ENCODE assay signal across 27 cellular contexts in genomic region chr5:124990723-124991122, GRCh38.
A peak's percentile ranks its signal among the peaks of the same experiment; 100 is the strongest.
DNase-seq lines count a peak whose midpoint lies in the region; ATAC-seq, FAIRE-seq and TF ChIP-seq lines count a peak whose summit lies in the region.
"Had no signal": no experiment of that assay in that cellular context is flagged by ENCODE, and none has a peak within 500 bp of the region (broad histone marks: within the 10 kb centered on the region; RNA-seq: fewer than 3 reads in every experiment).

No MANE protein-coding gene starts in this region.

- H3K36me3 ChIP-seq in HEK293 (ENCODE audit: control insufficient read depth in 2 of 2, insufficient read depth in 1 of 2, low read length in 2 of 2) (no peaks in the 10 kb centered on the region), mucosa of descending colon (ENCODE audit: low read depth) (no peaks in the 10 kb centered on the region), small intestine (ENCODE audit: control insufficient read depth in 2 of 2, insufficient read depth in 2 of 2, low read length in 2 of 2) (no peaks in the 10 kb centered on the region), SK-N-SH (replicated peaks in 1 of 2; ENCODE audit: control insufficient read depth in 1 of 2, insufficient read depth in 2 of 2, low read length in 1 of 2) (no peaks in the 10 kb centered on the region)
- H3K36me3 ChIP-seq: BLaER1, MG63 had no signal

- FAIRE-seq in small intestine (lab: Jason Lieb, UNC) = peak; percentile 83
- FAIRE-seq: GM12878, GM19239, HTR-8/SVneo had no signal

- H3K4me3 Mint-ChIP-seq in chondrocyte (ENCODE audit: unreplicated experiment) = no peak overlapping the region
- H3K4me3 Mint-ChIP-seq: CD4-positive, alpha-beta memory T cell; HFFc6 had no signal

- no peaks in the 10 kb centered on the region for H3K27me3 Mint-ChIP-seq in chondrocyte (ENCODE audit: low read depth)
- H3K27me3 Mint-ChIP-seq: CD4-positive, alpha-beta memory T cell had no signal

- TF ChIP-seq RAD21 in SK-N-SH (IDR thresholded peaks at IDR 0.05; ENCODE audit: low read length) = no peak

- intact Hi-C loops in mucosa of descending colon (cut with DNase I, micrococcal nuclease) = no loop called here

- TF ChIP-seq CTCF in HEK293 (tag by site-specific recombination; IDR thresholded peaks at IDR 0.05) = no peak
- no peak for TF ChIP-seq CTCF in mucosa of descending colon (IDR thresholded peaks at IDR 0.05)
- no peak for TF ChIP-seq CTCF in SK-N-SH (IDR thresholded peaks at IDR 0.05)
- TF ChIP-seq CTCF in chondrocyte (IDR thresholded peaks at IDR 0.05) = no peak

- no peak overlapping the region for H2AFZ ChIP-seq in SK-N-SH (ENCODE audit: low read depth)

- H3K4me3 ChIP-seq in HEK293 (ENCODE audit: low read depth, low read length) = no peak overlapping the region
- H3K4me3 ChIP-seq in mucosa of descending colon = no peak overlapping the region
- H3K4me3 ChIP-seq in small intestine (ENCODE audit: low read depth in 1 of 2, low read length in 2 of 2) = no peak overlapping the region
- H3K4me3 ChIP-seq in SK-N-SH (ENCODE audit: low read depth in 2 of 2, low read length in 1 of 2) = no peak overlapping the region
- H3K4me3 ChIP-seq: BLaER1, GM12878, MG63 had no signal

- H3K9me2 ChIP-seq in SK-N-SH = no peaks in the 10 kb centered on the region; the same call in 1 of the 2 replicates

- 27 to 74% (median 41%) methylated on average over 2 of the region's 2 CpGs for WGBS in small intestine, 3 donors
- WGBS in SK-N-SH (ENCODE audit: low lambda C conversion rate) = 95% methylated on average over 2 of the region's 2 CpGs

- CTCF ChIA-PET in HEK293 (lab: Yijun Ruan, JAX) (no interaction called here), SK-N-SH (lab: Yijun Ruan, JAX) (interaction anchor here (1.4 kb wide), 1 partner anchor 103 kb away, joined by 4 read pairs; no protein-coding TSS in a partner anchor)

- peak; percentile 99 for ATAC-seq in mucosa of descending colon
- ATAC-seq: GM12878, PC-3 had no signal

- peaks cover 5% of the 10 kb centered on the region for H3K9me3 Mint-ChIP-seq in chondrocyte (ENCODE audit: low read depth)
- H3K9me3 Mint-ChIP-seq: HFFc6 had no signal

- POLR2A ChIA-PET in HEK293 (lab: Yijun Ruan, JAX) = no interaction called here
- POLR2A ChIA-PET in SK-N-SH (lab: Yijun Ruan, JAX) = no interaction called here

- no peaks in the 10 kb centered on the region for H3F3A ChIP-seq in SK-N-SH (replicated peaks; ENCODE audit: insufficient read depth)

- peaks cover 13% of the 10 kb centered on the region for H3K4me1 Mint-ChIP-seq in chondrocyte (ENCODE audit: low read depth)
- H3K4me1 Mint-ChIP-seq: CD4-positive, alpha-beta memory T cell had no signal

- H3K27me3 ChIP-seq in small intestine (ENCODE audit: control insufficient read depth in 2 of 2, insufficient read depth in 2 of 2, low read length in 2 of 2) = no peaks in the 10 kb centered on the region
- no peaks in the 10 kb centered on the region for H3K27me3 ChIP-seq in SK-N-SH (ENCODE audit: insufficient read depth)
- H3K27me3 ChIP-seq: BLaER1, MG63 had no signal

- H3K9me3 ChIP-seq in HEK293 (ENCODE audit: control insufficient read depth, insufficient read depth, low read depth, low read length) (no peaks in the 10 kb centered on the region), mucosa of descending colon (peaks cover 4% of the 10 kb centered on the region), small intestine (ENCODE audit: control insufficient read depth, low read depth) (no peaks in the 10 kb centered on the region), SK-N-SH (no peaks in the 10 kb centered on the region)
- H3K9me3 ChIP-seq: MG63 had no signal

- no peak overlapping the region for H3K4me2 ChIP-seq in SK-N-SH
- H3K4me2 ChIP-seq: BLaER1 had no signal

- in situ Hi-C loops in G401 (cut with HindIII; ENCODE audit: low sequenced_read_pairs) = no loop called here

- H3K4me1 ChIP-seq in HEK293 (ENCODE audit: control insufficient read depth, insufficient read depth, low read length) (no peaks in the 10 kb centered on the region; the same call in 1 of the 2 replicates), mucosa of descending colon (ENCODE audit: low read depth) (no peaks in the 10 kb centered on the region), small intestine (ENCODE audit: control insufficient read depth in 2 of 2, insufficient read depth in 1 of 2, low read depth in 1 of 2, low read length in 1 of 2) (no peaks in the 10 kb centered on the region), SK-N-SH (ENCODE audit: control insufficient read depth in 1 of 2, insufficient read depth in 2 of 2, low read depth in 1 of 2, low read length in 1 of 2) (peaks cover 0 to 2% of the 10 kb centered on the region in 2 experiments; a peak in 2 of 4 replicates)

- H4K20me1 ChIP-seq in SK-N-SH (ENCODE audit: insufficient read depth) = no peaks in the 10 kb centered on the region
- H4K20me1 ChIP-seq: BLaER1 had no signal

- no peaks in the 10 kb centered on the region for H3K79me2 ChIP-seq in SK-N-SH (ENCODE audit: insufficient read depth)

- H3K36me3 Mint-ChIP-seq in chondrocyte (ENCODE audit: low read depth) = no peaks in the 10 kb centered on the region
- H3K36me3 Mint-ChIP-seq: CD4-positive, alpha-beta memory T cell had no signal

- DNase-seq in SW480 (ENCODE audit: low spot score) = peak; percentile 80
- peak in 2 of 3 donors; percentile 70 to 88 for DNase-seq in mucosa of descending colon
- peak; percentile 94 for DNase-seq in small intestine
- DNase-seq in G401 (ENCODE audit: low spot score) = no peak
- no peak for DNase-seq in SK-N-SH
- DNase-seq in chondrocyte (ENCODE audit: low spot score) = no peak
- DNase-seq: CD4-positive, alpha-beta memory T cell; COR-L47; DMS53; GDM1; H7; HFFc6; KBM-7; MG63; NCI-H1105 treated with DMSO at 0.1 percent for 48 hours; NCI-H146; NCI-H2029; NCI-H2227 treated with DMSO at 0.1 percent for 48 hours; NCI-H510A; PC-3; RPMI8226; SHP77 had no signal

- TF ChIP-seq EP300 in SK-N-SH (IDR thresholded peaks at IDR 0.05; ENCODE audit: borderline replicate concordance in 1 of 2, low read depth in 1 of 2, low read length in 1 of 2) = no peak

- H3K27ac Mint-ChIP-seq in chondrocyte (ENCODE audit: unreplicated experiment) = no peak overlapping the region
- H3K27ac Mint-ChIP-seq: CD4-positive, alpha-beta memory T cell; HFFc6 had no signal

- H3K9ac ChIP-seq in SK-N-SH = no peak overlapping the region
- H3K9ac ChIP-seq: BLaER1 had no signal

- H3K27ac ChIP-seq in HEK293 (ENCODE audit: extremely low read depth, low read depth, low read length) (no peak overlapping the region), small intestine (ENCODE audit: low read depth in 1 of 2, low read length in 1 of 2) (no peak overlapping the region), SK-N-SH (ENCODE audit: low read depth in 2 of 2, low read length in 1 of 2) (no peak overlapping the region)
- H3K27ac ChIP-seq: BLaER1 had no signal

TF ChIP-seq in HEK293, 187 proteins besides CTCF, POLR2A, EP300 and RAD21:
- no peak for TF ChIP-seq ZSCAN5A (tag by site-specific recombination; IDR thresholded peaks at IDR 0.05)
- no peak for TF ChIP-seq ZNF114 (tag by site-specific recombination; IDR thresholded peaks at IDR 0.05)
- peak; percentile 37; the same call in 1 of the 2 replicates for TF ChIP-seq ZBTB17 (tag by site-specific recombination; IDR thresholded peaks at IDR 0.05)
- no peak for TF ChIP-seq BCL11B (tag by site-specific recombination; IDR thresholded peaks at IDR 0.05; ENCODE audit: low read depth)
- TF ChIP-seq ZNF324 (tag by site-specific recombination; IDR thresholded peaks at IDR 0.05) = no peak

TF ChIP-seq in SK-N-SH, 30 proteins besides CTCF, POLR2A, EP300 and RAD21 (continues in another document):
- TF ChIP-seq RCOR1 (IDR thresholded peaks at IDR 0.05; ENCODE audit: low read length) = no peak
- no peak for TF ChIP-seq FOSL2 (IDR thresholded peaks at IDR 0.05; ENCODE audit: borderline replicate concordance, low read depth)
- TF ChIP-seq NRF1 (IDR thresholded peaks at IDR 0.05; ENCODE audit: low read depth, low read length) = no peak
- TF ChIP-seq PBX3 (IDR thresholded peaks at IDR 0.05) = no peak
- no peak for TF ChIP-seq IRF3 (IDR thresholded peaks at IDR 0.05; ENCODE audit: low read depth, low read length)

Comparison
In these comparisons a context has a peak if more than half of its experiments do, and no peak if none do; other contexts are left out.
1. DNase-seq: peak in SW480 (single experiment), mucosa of descending colon (2 of 3) and small intestine (single experiment); none in G401 (single experiment), SK-N-SH (single experiment) and chondrocyte (single experiment).